ENCODE assay signal across 1 cellular context in genomic region chr17:8006836-8007680, GRCh38.
TF ChIP-seq lines count a peak whose summit lies in the region.

No MANE protein-coding gene starts in this region.

TF ChIP-seq in H1, 55 proteins besides CTCF, POLR2A, EP300 and RAD21:
- TF ChIP-seq SAP30 (IDR thresholded peaks at IDR 0.05; ENCODE audit: insufficient read depth, insufficient replicate concordance, low read length) (no peak), JUN (IDR thresholded peaks at IDR 0.05; ENCODE audit: low read depth, low read length) (no peak), TCF12 (IDR thresholded peaks at IDR 0.05; ENCODE audit: low read depth, low read length) (no peak)
- TF ChIP-seq, protein P1, sequence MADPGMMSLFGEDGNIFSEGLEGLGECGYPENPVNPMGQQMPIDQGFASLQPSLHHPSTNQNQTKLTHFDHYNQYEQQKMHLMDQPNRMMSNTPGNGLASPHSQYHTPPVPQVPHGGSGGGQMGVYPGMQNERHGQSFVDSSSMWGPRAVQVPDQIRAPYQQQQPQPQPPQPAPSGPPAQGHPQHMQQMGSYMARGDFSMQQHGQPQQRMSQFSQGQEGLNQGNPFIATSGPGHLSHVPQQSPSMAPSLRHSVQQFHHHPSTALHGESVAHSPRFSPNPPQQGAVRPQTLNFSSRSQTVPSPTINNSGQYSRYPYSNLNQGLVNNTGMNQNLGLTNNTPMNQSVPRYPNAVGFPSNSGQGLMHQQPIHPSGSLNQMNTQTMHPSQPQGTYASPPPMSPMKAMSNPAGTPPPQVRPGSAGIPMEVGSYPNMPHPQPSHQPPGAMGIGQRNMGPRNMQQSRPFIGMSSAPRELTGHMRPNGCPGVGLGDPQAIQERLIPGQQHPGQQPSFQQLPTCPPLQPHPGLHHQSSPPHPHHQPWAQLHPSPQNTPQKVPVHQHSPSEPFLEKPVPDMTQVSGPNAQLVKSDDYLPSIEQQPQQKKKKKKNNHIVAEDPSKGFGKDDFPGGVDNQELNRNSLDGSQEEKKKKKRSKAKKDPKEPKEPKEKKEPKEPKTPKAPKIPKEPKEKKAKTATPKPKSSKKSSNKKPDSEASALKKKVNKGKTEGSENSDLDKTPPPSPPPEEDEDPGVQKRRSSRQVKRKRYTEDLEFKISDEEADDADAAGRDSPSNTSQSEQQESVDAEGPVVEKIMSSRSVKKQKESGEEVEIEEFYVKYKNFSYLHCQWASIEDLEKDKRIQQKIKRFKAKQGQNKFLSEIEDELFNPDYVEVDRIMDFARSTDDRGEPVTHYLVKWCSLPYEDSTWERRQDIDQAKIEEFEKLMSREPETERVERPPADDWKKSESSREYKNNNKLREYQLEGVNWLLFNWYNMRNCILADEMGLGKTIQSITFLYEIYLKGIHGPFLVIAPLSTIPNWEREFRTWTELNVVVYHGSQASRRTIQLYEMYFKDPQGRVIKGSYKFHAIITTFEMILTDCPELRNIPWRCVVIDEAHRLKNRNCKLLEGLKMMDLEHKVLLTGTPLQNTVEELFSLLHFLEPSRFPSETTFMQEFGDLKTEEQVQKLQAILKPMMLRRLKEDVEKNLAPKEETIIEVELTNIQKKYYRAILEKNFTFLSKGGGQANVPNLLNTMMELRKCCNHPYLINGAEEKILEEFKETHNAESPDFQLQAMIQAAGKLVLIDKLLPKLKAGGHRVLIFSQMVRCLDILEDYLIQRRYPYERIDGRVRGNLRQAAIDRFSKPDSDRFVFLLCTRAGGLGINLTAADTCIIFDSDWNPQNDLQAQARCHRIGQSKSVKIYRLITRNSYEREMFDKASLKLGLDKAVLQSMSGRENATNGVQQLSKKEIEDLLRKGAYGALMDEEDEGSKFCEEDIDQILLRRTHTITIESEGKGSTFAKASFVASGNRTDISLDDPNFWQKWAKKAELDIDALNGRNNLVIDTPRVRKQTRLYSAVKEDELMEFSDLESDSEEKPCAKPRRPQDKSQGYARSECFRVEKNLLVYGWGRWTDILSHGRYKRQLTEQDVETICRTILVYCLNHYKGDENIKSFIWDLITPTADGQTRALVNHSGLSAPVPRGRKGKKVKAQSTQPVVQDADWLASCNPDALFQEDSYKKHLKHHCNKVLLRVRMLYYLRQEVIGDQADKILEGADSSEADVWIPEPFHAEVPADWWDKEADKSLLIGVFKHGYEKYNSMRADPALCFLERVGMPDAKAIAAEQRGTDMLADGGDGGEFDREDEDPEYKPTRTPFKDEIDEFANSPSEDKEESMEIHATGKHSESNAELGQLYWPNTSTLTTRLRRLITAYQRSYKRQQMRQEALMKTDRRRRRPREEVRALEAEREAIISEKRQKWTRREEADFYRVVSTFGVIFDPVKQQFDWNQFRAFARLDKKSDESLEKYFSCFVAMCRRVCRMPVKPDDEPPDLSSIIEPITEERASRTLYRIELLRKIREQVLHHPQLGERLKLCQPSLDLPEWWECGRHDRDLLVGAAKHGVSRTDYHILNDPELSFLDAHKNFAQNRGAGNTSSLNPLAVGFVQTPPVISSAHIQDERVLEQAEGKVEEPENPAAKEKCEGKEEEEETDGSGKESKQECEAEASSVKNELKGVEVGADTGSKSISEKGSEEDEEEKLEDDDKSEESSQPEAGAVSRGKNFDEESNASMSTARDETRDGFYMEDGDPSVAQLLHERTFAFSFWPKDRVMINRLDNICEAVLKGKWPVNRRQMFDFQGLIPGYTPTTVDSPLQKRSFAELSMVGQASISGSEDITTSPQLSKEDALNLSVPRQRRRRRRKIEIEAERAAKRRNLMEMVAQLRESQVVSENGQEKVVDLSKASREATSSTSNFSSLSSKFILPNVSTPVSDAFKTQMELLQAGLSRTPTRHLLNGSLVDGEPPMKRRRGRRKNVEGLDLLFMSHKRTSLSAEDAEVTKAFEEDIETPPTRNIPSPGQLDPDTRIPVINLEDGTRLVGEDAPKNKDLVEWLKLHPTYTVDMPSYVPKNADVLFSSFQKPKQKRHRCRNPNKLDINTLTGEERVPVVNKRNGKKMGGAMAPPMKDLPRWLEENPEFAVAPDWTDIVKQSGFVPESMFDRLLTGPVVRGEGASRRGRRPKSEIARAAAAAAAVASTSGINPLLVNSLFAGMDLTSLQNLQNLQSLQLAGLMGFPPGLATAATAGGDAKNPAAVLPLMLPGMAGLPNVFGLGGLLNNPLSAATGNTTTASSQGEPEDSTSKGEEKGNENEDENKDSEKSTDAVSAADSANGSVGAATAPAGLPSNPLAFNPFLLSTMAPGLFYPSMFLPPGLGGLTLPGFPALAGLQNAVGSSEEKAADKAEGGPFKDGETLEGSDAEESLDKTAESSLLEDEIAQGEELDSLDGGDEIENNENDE (IDR thresholded peaks at IDR 0.05; ENCODE audit: insufficient replicate concordance, low read length) = no peak
